15 cellular contexts compared by ENCODE assay signal in the genomic region with DNA sequence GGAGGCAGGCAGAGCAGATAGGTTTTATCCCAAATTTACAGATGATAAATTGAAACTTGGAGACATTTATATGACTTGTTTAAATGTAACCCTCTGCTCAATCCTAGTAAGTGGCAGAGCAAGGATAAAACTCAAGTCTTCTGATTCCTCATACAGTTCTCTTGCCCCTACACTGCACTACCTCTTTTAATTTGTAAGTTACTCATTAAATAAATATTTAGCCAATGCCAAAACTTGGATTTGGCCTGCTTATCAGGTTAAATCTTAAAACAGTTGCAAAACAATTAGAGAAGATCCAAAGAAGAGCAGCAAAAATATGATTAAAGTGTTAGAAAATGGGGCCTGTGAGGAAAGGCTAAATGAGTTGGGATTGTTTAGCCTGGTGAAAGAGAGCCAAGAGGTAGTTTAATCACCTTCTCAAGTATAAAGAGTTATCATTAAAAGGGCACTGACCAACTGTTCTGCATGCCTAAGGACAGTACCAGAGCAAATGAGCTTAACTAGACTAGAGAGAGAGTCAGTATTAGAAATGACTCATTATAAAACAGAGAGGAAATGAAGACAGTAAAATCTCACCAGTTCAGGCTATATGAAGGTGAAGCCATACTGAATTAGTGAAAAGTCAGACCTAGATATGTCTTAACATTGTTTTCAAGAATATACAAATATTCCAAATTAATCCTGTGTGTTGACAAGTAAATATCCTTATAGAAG.
DNase-seq lines count a peak whose midpoint lies in the region; ATAC-seq, FAIRE-seq and TF ChIP-seq lines count a peak whose summit lies in the region.
"Had no signal": no experiment of that assay in that cellular context is flagged by ENCODE, and none has a peak within 500 bp of the region (broad histone marks: within the 10 kb centered on the region; RNA-seq: fewer than 3 reads in every experiment).

No MANE protein-coding gene starts in this region.

- RAD21 ChIA-PET in GM12878 (lab: Charles Lee; ENCODE audit: unreplicated experiment) = interaction anchor here (1.0 to 3.0 kb wide), 11 partner anchors 9 to 90 kb away, joined by 3 to 58 read pairs (median 5); no protein-coding TSS in a partner anchor

- no peak overlapping the region for H3K27ac Mint-ChIP-seq in activated T-helper 2 cell treated with anti-CD3 and anti-CD28 coated beads, Interferon-gamma antibody, Interleukin-2, Interleukin-4, amounts not matched to agents 10 μg/mL and 5 μg/mL and 100 μg/mL, durations not matched to agents 14 hours and 24 hours and 36 hours
- no peak overlapping the region for H3K27ac Mint-ChIP-seq in activated naive CD8-positive, alpha-beta T cell treated with anti-CD3 and anti-CD28 coated beads, Interleukin-2, amount 50 U/mL, for 24 hours
- H3K27ac Mint-ChIP-seq: activated CD4-positive, alpha-beta T cell treated with anti-CD3 and anti-CD28 coated beads, Interleukin-2, amount 10 ng/mL, durations not matched to agents 24 days and 14 days; natural killer cell treated with Interleukin-12 subunit alpha and Interleukin-12 subunit beta and Interleukin-15 and Interleukin-18, amount 100 ng/mL, for 72 hours had no signal

- no peak for TF ChIP-seq POLR2A in GM12878 (IDR thresholded peaks at IDR 0.05; ENCODE audit: low read depth, low read length)
- TF ChIP-seq POLR2A in body of pancreas (IDR thresholded peaks at IDR 0.05) = no peak

- POLR2A ChIA-PET in GM12878 (lab: Charles Lee) = interaction anchor here (0.9 to 3.2 kb wide), 4 partner anchors 10 to 32 kb away, joined by 3 to 19 read pairs (median 8); no protein-coding TSS in a partner anchor

- no peak for FAIRE-seq in GM12878 (lab: Jason Lieb, UNC)

- no peak overlapping the region for H2AFZ ChIP-seq in GM12878 (ENCODE audit: control insufficient read depth, low read depth, low read length)

- TF ChIP-seq CTCF in GM12878 (IDR thresholded peaks at IDR 0.05 in 2 of 3, conservative IDR thresholded peaks at IDR 0.05 in 1 of 3; ENCODE audit: control insufficient read depth in 2 of 3, extremely low read depth in 1 of 3, insufficient read depth in 1 of 3, low read depth in 3 of 3, low read length in 3 of 3) (no peak), body of pancreas (IDR thresholded peaks at IDR 0.05) (no peak)

- CTCF ChIA-PET in GM12878 (lab: Yijun Ruan, JAX) = interaction anchor here (1.1 to 2.9 kb wide), 3 partner anchors 11 to 92 kb away, joined by 3 to 15 read pairs (median 8); no protein-coding TSS in a partner anchor

- no TSS peak for BruUV-seq in GM12878 (replicated peaks; lab: Mats Ljungman, UMichigan)

- intact Hi-C loops in GM12878 (cut with micrococcal nuclease; ENCODE audit: unreplicated experiment) (no loop called here), body of pancreas (cut with DNase I) (no loop called here)
- intact Hi-C loops in activated T-helper 2 cell treated with anti-CD3 and anti-CD28 coated beads, Interferon-gamma antibody, Interleukin-2, Interleukin-4, amounts not matched to agents 10 μg/mL and 5 μg/mL and 100 μg/mL, durations not matched to agents 14 hours and 24 hours and 36 hours (cut with micrococcal nuclease) = no loop called here

- H3K4me1 ChIP-seq in GM12878 (ENCODE audit: control insufficient read depth, insufficient read depth, low read length) (peaks cover 6% of the 10 kb centered on the region), body of pancreas (peaks cover 5% of the 10 kb centered on the region)
- H3K4me1 ChIP-seq: vagina had no signal

- H3K79me2 ChIP-seq in GM12878 (ENCODE audit: control insufficient read depth, insufficient read depth, low read length) = no peaks in the 10 kb centered on the region

- no peak overlapping the region for H3K4me2 ChIP-seq in GM12878 (ENCODE audit: control insufficient read depth, insufficient read depth)
- H3K4me2 ChIP-seq: smooth muscle cell had no signal

- no peak overlapping the region for H3K9ac ChIP-seq in GM12878 (ENCODE audit: control insufficient read depth, insufficient read depth, low read length)

- no peak overlapping the region for H3K4me3 ChIP-seq in GM12878
- H3K4me3 ChIP-seq in body of pancreas = no peak overlapping the region
- H3K4me3 ChIP-seq: smooth muscle cell, vagina had no signal

- H4K20me1 ChIP-seq in GM12878 (ENCODE audit: control insufficient read depth, insufficient read depth) = no peaks in the 10 kb centered on the region

- TF ChIP-seq EP300 in GM12878 (IDR thresholded peaks at IDR 0.05; ENCODE audit: borderline replicate concordance in 1 of 2, control insufficient read depth in 1 of 2, low read depth in 2 of 2, low read length in 2 of 2) = no peak

- ATAC-seq in GM18861 (IDR thresholded peaks at IDR 0.05; ENCODE audit: unreplicated experiment) (peak; percentile 91), GM21526 (IDR thresholded peaks at IDR 0.05; ENCODE audit: low FRiP score, unreplicated experiment) (peak; percentile 91), HG03045 (IDR thresholded peaks at IDR 0.05; ENCODE audit: unreplicated experiment) (peak; percentile 84), GM12878 (peak; percentile 97), body of pancreas (no peak)
- ATAC-seq in activated naive CD8-positive, alpha-beta T cell treated with anti-CD3 and anti-CD28 coated beads, Interleukin-2, amount 50 U/mL, for 24 hours = no peak
- ATAC-seq: natural killer cell treated with Interleukin-12 subunit alpha and Interleukin-12 subunit beta and Interleukin-15 and Interleukin-18, amount 100 ng/mL, for 72 hours had no signal

- no peaks in the 10 kb centered on the region for H3K9me3 Mint-ChIP-seq in activated T-helper 2 cell treated with anti-CD3 and anti-CD28 coated beads, Interferon-gamma antibody, Interleukin-2, Interleukin-4, amounts not matched to agents 10 μg/mL and 5 μg/mL and 100 μg/mL, durations not matched to agents 14 hours and 24 hours and 36 hours
- H3K9me3 Mint-ChIP-seq in activated naive CD8-positive, alpha-beta T cell treated with anti-CD3 and anti-CD28 coated beads, Interleukin-2, amount 50 U/mL, for 24 hours = no peaks in the 10 kb centered on the region
- H3K9me3 Mint-ChIP-seq: activated CD4-positive, alpha-beta T cell treated with anti-CD3 and anti-CD28 coated beads, Interleukin-2, amount 10 ng/mL, durations not matched to agents 24 days and 14 days; natural killer cell treated with Interleukin-12 subunit alpha and Interleukin-12 subunit beta and Interleukin-15 and Interleukin-18, amount 100 ng/mL, for 72 hours had no signal

- H3K4me3 Mint-ChIP-seq in activated T-helper 2 cell treated with anti-CD3 and anti-CD28 coated beads, Interferon-gamma antibody, Interleukin-2, Interleukin-4, amounts not matched to agents 10 μg/mL and 5 μg/mL and 100 μg/mL, durations not matched to agents 14 hours and 24 hours and 36 hours (ENCODE audit: low read depth) = no peak overlapping the region
- no peak overlapping the region for H3K4me3 Mint-ChIP-seq in activated naive CD8-positive, alpha-beta T cell treated with anti-CD3 and anti-CD28 coated beads, Interleukin-2, amount 50 U/mL, for 24 hours
- H3K4me3 Mint-ChIP-seq: activated CD4-positive, alpha-beta T cell treated with anti-CD3 and anti-CD28 coated beads, Interleukin-2, amount 10 ng/mL, durations not matched to agents 24 days and 14 days; natural killer cell treated with Interleukin-12 subunit alpha and Interleukin-12 subunit beta and Interleukin-15 and Interleukin-18, amount 100 ng/mL, for 72 hours had no signal

- no peaks in the 10 kb centered on the region for H3K4me1 Mint-ChIP-seq in activated T-helper 2 cell treated with anti-CD3 and anti-CD28 coated beads, Interferon-gamma antibody, Interleukin-2, Interleukin-4, amounts not matched to agents 10 μg/mL and 5 μg/mL and 100 μg/mL, durations not matched to agents 14 hours and 24 hours and 36 hours (ENCODE audit: low read depth)
- no peaks in the 10 kb centered on the region for H3K4me1 Mint-ChIP-seq in activated naive CD8-positive, alpha-beta T cell treated with anti-CD3 and anti-CD28 coated beads, Interleukin-2, amount 50 U/mL, for 24 hours
- H3K4me1 Mint-ChIP-seq: activated CD4-positive, alpha-beta T cell treated with anti-CD3 and anti-CD28 coated beads, Interleukin-2, amount 10 ng/mL, durations not matched to agents 24 days and 14 days had no signal

- no peaks in the 10 kb centered on the region for H3K27me3 Mint-ChIP-seq in activated T-helper 2 cell treated with anti-CD3 and anti-CD28 coated beads, Interferon-gamma antibody, Interleukin-2, Interleukin-4, amounts not matched to agents 10 μg/mL and 5 μg/mL and 100 μg/mL, durations not matched to agents 14 hours and 24 hours and 36 hours (ENCODE audit: low read depth)
- no peaks in the 10 kb centered on the region for H3K27me3 Mint-ChIP-seq in activated naive CD8-positive, alpha-beta T cell treated with anti-CD3 and anti-CD28 coated beads, Interleukin-2, amount 50 U/mL, for 24 hours
- H3K27me3 Mint-ChIP-seq: activated CD4-positive, alpha-beta T cell treated with anti-CD3 and anti-CD28 coated beads, Interleukin-2, amount 10 ng/mL, durations not matched to agents 24 days and 14 days had no signal

- no peak for TF ChIP-seq RAD21 in GM12878 (IDR thresholded peaks at IDR 0.05; ENCODE audit: insufficient read depth, low read depth, low read length)

- H3K27ac ChIP-seq in GM12878 (ENCODE audit: control insufficient read depth, insufficient read depth) = no peak overlapping the region
- H3K27ac ChIP-seq in body of pancreas = no peak overlapping the region
- H3K27ac ChIP-seq: vagina had no signal

- H3K9me3 ChIP-seq in GM12878 (replicated peaks; ENCODE audit: control insufficient read depth, insufficient read depth, low read length) (no peaks in the 10 kb centered on the region), body of pancreas (no peaks in the 10 kb centered on the region)
- H3K9me3 ChIP-seq: vagina had no signal

- SMC1A ChIA-PET in GM12878 (lab: Charles Lee; ENCODE audit: uncharacterized antibody, unreplicated experiment) = interaction anchor here (0.7 to 6.1 kb wide), 9 partner anchors 11 to 110 kb away, joined by 4 to 51 read pairs (median 10); no protein-coding TSS in a partner anchor

- no peaks in the 10 kb centered on the region for H3K36me3 Mint-ChIP-seq in activated T-helper 2 cell treated with anti-CD3 and anti-CD28 coated beads, Interferon-gamma antibody, Interleukin-2, Interleukin-4, amounts not matched to agents 10 μg/mL and 5 μg/mL and 100 μg/mL, durations not matched to agents 14 hours and 24 hours and 36 hours (ENCODE audit: low read depth)
- no peaks in the 10 kb centered on the region for H3K36me3 Mint-ChIP-seq in activated naive CD8-positive, alpha-beta T cell treated with anti-CD3 and anti-CD28 coated beads, Interleukin-2, amount 50 U/mL, for 24 hours (ENCODE audit: low read depth)
- H3K36me3 Mint-ChIP-seq: natural killer cell treated with Interleukin-12 subunit alpha and Interleukin-12 subunit beta and Interleukin-15 and Interleukin-18, amount 100 ng/mL, for 72 hours had no signal

- H3K27me3 ChIP-seq in GM12878 (replicated peaks in 1 of 2; ENCODE audit: control insufficient read depth in 2 of 2, insufficient read depth in 2 of 2, low read length in 1 of 2) = no peaks in the 10 kb centered on the region
- H3K27me3 ChIP-seq in body of pancreas = no peaks in the 10 kb centered on the region
- H3K27me3 ChIP-seq: vagina had no signal

- in situ Hi-C loops in GM12878 (cut with MboI) = no loop called here

- H3K36me3 ChIP-seq in GM12878 (ENCODE audit: control insufficient read depth in 2 of 2, insufficient read depth in 2 of 2, low read length in 1 of 2) = no peaks in the 10 kb centered on the region
- no peaks in the 10 kb centered on the region for H3K36me3 ChIP-seq in body of pancreas (replicated peaks in 1 of 2; ENCODE audit: insufficient read depth in 1 of 2, low read depth in 2 of 2)
- H3K36me3 ChIP-seq: vagina had no signal

- DNase-seq in GM12878 (ENCODE audit: low read depth, low spot score) (no peak), body of pancreas (no peak), amniotic stem cell (lab: John Stamatoyannopoulos, UW) (no peak)
- no peak for DNase-seq in activated T-helper 2 cell treated with anti-CD3 and anti-CD28 coated beads, Interferon-gamma antibody, Interleukin-2, Interleukin-4, amounts not matched to agents 10 μg/mL and 5 μg/mL and 100 μg/mL, durations not matched to agents 14 hours and 24 hours and 36 hours (ENCODE audit: low spot score)
- DNase-seq in activated naive CD8-positive, alpha-beta T cell treated with anti-CD3 and anti-CD28 coated beads, Interleukin-2, amount 50 U/mL, for 24 hours = no peak
- DNase-seq: activated CD4-positive, alpha-beta T cell treated with anti-CD3 and anti-CD28 coated beads, Interleukin-2, amount 10 ng/mL, durations not matched to agents 24 days and 14 days; Calu3; cerebellar nuclear complex; NCI-H1417 treated with DMSO at 0.1 percent for 48 hours had no signal

Comparison
In these comparisons a context has a peak if more than half of its experiments do, and no peak if none do; other contexts are left out.
1. ATAC-seq: peak in GM18861 (single experiment), GM21526 (single experiment), HG03045 (single experiment) and GM12878 (single experiment); none in body of pancreas (single experiment) and activated naive CD8-positive, alpha-beta T cell treated with anti-CD3 and anti-CD28 coated beads, Interleukin-2, amount 50 U/mL, for 24 hours (single experiment).